ENCODE assay signal across 9 cellular contexts in the genomic region with DNA sequence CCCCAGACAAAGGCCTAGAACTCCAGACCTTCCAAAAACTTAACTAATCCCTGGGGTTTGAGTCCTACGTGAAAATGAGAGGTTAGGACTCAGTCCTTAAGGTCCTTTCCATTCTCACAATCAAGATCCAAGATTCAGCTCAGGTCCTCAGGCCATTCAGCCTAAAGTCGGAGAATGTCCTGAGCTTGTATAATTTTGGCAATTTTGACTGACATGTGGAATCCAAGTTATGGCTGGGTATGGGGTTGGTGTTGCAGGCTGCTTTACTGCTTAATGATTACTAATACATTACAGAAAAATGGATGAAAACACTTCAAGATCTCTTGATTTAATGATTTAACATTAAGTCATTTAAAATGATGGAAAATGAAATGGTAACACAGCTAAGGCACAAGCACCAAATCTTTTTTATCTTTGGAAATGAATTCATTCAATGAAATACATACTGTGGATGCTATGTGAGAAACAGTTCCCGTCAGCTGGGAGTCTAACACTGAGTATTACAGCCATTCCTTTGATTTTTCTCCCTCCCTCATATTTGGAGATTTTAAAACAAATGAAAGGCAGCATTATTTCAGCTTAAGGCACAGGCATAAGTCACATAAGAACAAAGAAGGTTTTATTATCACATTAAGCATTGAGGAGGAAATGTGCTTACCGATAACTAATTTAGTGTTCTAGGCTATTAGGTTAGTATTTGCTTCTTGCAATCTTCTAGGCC. TPM values are rescaled to one million over a fixed set of nuclear protein-coding genes. Genes with fewer than 3 reads are reported as not detected.
A peak's percentile ranks its signal among the peaks of the same experiment; 100 is the strongest.
DNase-seq lines count a peak whose midpoint lies in the region; ATAC-seq, FAIRE-seq and TF ChIP-seq lines count a peak whose summit lies in the region.
"Had no signal": no experiment of that assay in that cellular context is flagged by ENCODE, and none has a peak within 500 bp of the region (broad histone marks: within the 10 kb centered on the region; RNA-seq: fewer than 3 reads in every experiment).

No MANE protein-coding gene starts in this region.

- H3K27me3 Mint-ChIP-seq in activated T-cell treated with anti-CD3 and anti-CD28 coated beads, Interleukin-2, amount 50 U/mL, for 24 hours: peaks cover 7% of the 10 kb centered on the region
- no peaks in the 10 kb centered on the region for H3K27me3 Mint-ChIP-seq in activated naive CD8-positive, alpha-beta T cell

- no peak for FAIRE-seq in kidney (lab: Jason Lieb, UNC)

- peaks cover 0 to 17% of the 10 kb centered on the region in 2 donors for H3K4me1 ChIP-seq in kidney (ENCODE audit: control insufficient read depth in 1 of 2, insufficient read depth in 1 of 2, low read depth in 1 of 2, low read length in 2 of 2)
- H3K4me1 ChIP-seq in suprapubic skin: peaks cover 37% of the 10 kb centered on the region

- no peaks in the 10 kb centered on the region for H3K9me3 Mint-ChIP-seq in activated T-cell treated with anti-CD3 and anti-CD28 coated beads, Interleukin-2, amount 50 U/mL, for 24 hours
- no peaks in the 10 kb centered on the region for H3K9me3 Mint-ChIP-seq in activated naive CD8-positive, alpha-beta T cell (ENCODE audit: low read depth)

- no peak for DNase-seq in activated T-cell treated with anti-CD3 and anti-CD28 coated beads, Interleukin-2, amount 50 U/mL, for 24 hours
- DNase-seq in activated T-cell treated with anti-CD3 and anti-CD28 coated beads for 4 hours (no peak), kidney (no peak), suprapubic skin (ENCODE audit: low spot score in 2 of 2) (no peak), H7 (no peak)
- DNase-seq in effector CD8-positive, alpha-beta T cell (lab: John Stamatoyannopoulos, UW): no peak
- DNase-seq: NCI-H1417 treated with DMSO at 0.1 percent for 48 hours had no signal

- H3K9me3 ChIP-seq in kidney (ENCODE audit: control insufficient read depth in 1 of 2, low read length in 2 of 2): no peaks in the 10 kb centered on the region
- H3K9me3 ChIP-seq in suprapubic skin: no peaks in the 10 kb centered on the region

- peak overlapping the region; percentile 94 for H3K4me3 Mint-ChIP-seq in activated T-cell treated with anti-CD3 and anti-CD28 coated beads, Interleukin-2, amount 50 U/mL, for 24 hours
- peak overlapping the region; percentile 95 for H3K4me3 Mint-ChIP-seq in activated naive CD8-positive, alpha-beta T cell

- H3K36me3 ChIP-seq in kidney (ENCODE audit: control insufficient read depth in 1 of 2, insufficient read depth in 2 of 2, low read length in 2 of 2): no peaks in the 10 kb centered on the region
- H3K36me3 ChIP-seq in suprapubic skin: no peaks in the 10 kb centered on the region
- H3K36me3 ChIP-seq in H7 (replicated peaks; ENCODE audit: control insufficient read depth, insufficient read depth, low read length): no peaks in the 10 kb centered on the region

- peak overlapping the region; percentile 43 to 69 for H3K9ac ChIP-seq in kidney (ENCODE audit: low read length in 2 of 2)

- peaks cover 33% of the 10 kb centered on the region for H3K4me1 Mint-ChIP-seq in activated T-cell treated with anti-CD3 and anti-CD28 coated beads, Interleukin-2, amount 50 U/mL, for 24 hours (ENCODE audit: low read depth)
- H3K4me1 Mint-ChIP-seq in activated naive CD8-positive, alpha-beta T cell (ENCODE audit: low read depth): peaks cover 26% of the 10 kb centered on the region

- TF ChIP-seq EP300 in suprapubic skin (IDR thresholded peaks at IDR 0.05): no peak

- H3K27ac ChIP-seq in kidney (ENCODE audit: low read depth in 2 of 2, low read length in 2 of 2) (peak overlapping the region in 1 of 2 donors; percentile 97), suprapubic skin (peak overlapping the region; percentile 85)

- WGBS in suprapubic skin: 44% methylated on average over 4 of the region's 4 CpGs

- H3K27me3 ChIP-seq in suprapubic skin: no peaks in the 10 kb centered on the region
- H3K27me3 ChIP-seq in H7 (ENCODE audit: control insufficient read depth, insufficient read depth, low read length): no peaks in the 10 kb centered on the region

- TF ChIP-seq POLR2A in suprapubic skin (IDR thresholded peaks at IDR 0.05): no peak

- intact Hi-C loops in kidney (cut with DNase I): no loop called here

- H3K36me3 Mint-ChIP-seq in activated T-cell treated with anti-CD3 and anti-CD28 coated beads, Interleukin-2, amount 50 U/mL, for 24 hours (ENCODE audit: low read depth): peaks cover 6% of the 10 kb centered on the region
- H3K36me3 Mint-ChIP-seq in activated naive CD8-positive, alpha-beta T cell: no peaks in the 10 kb centered on the region

- TF ChIP-seq CTCF in kidney (IDR thresholded peaks at IDR 0.05; ENCODE audit: borderline replicate concordance, extremely low read depth, insufficient read depth) (no peak), suprapubic skin (IDR thresholded peaks at IDR 0.05) (no peak)

- H3K4me3 ChIP-seq in kidney (ENCODE audit: low read length in 2 of 2): peak overlapping the region; percentile 69 to 100
- peak overlapping the region; percentile 63 for H3K4me3 ChIP-seq in suprapubic skin
- no peak overlapping the region for H3K4me3 ChIP-seq in H7 (ENCODE audit: insufficient read depth, low read depth, low read length)

- H3K27ac Mint-ChIP-seq in activated T-cell treated with anti-CD3 and anti-CD28 coated beads, Interleukin-2, amount 50 U/mL, for 24 hours: peak overlapping the region; percentile 23
- no peak overlapping the region for H3K27ac Mint-ChIP-seq in activated naive CD8-positive, alpha-beta T cell

- ATAC-seq in GM18519 (IDR thresholded peaks at IDR 0.05; ENCODE audit: low FRiP score, unreplicated experiment): no peak

RNA-seq across cellular contexts. Expression of a gene that starts 1.3 kb away (rescaled TPM):
- total RNA-seq in kidney: 39.8 TPM
- 26.5 TPM for polyA plus RNA-seq in kidney (ENCODE audit: insufficient read depth, low read depth, low replicate concordance)
- 10 to 100 TPM in 2 of 4 donors, 1 to 10 TPM in 2; 7.1 to 14.2 (median 11.0) TPM for total RNA-seq in suprapubic skin
- 3.9 and 4.0 TPM in 2 replicates for total RNA-seq in H7 (2014; rRNA removed; shearing (Covaris generic))
